Comparison of ENCODE assay signal across 8 cellular contexts in the genomic region with DNA sequence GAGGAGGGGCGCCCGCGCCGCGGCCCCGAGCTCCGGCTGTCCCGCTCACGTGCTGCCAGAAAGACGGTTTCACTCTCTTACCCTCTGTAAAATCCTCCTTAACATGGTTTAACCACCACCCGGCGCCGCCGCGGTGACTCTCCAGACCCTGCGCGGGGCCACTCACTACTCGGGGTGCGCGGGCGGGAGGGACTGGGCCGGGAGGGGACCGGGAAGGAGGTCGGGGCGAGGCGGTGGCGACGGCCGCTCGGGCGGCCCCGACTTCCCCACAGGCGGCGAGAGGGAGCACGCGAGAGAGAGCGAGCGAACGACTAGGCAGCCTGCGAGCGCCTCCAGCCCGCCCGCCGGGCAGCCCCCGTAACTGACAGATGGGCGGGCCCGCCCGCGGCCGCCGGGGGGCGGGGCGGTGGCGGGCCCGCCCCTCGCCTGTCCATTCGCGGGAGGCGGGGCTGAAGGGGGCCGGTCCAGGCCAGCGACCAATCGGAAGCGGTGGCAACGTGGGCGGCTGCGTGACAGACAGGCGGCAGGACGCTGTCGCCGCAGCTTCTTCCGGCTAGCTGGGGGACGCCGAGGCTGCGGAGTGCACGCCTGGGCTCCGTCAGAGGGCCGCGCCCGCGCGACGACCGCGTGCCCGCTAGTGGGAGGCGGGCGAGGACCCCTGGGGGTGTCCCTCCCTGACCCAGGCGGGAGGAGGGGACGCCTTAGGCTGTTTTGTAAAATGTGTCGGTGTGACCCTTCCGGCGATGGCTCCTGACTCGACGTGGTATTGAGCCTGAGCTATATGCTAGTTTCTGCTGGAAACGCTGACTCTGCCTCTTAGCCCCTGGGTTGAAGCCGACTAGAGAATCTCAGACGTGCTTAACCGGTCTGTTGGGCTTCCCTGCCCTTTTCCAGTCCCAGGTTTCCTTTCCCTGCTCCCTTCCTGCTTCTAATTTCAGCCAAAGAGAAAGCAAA. TPM values are rescaled to one million over a fixed set of nuclear protein-coding genes. Genes with fewer than 3 reads are reported as not detected.
A peak's percentile ranks its signal among the peaks of the same experiment; 100 is the strongest.
DNase-seq lines count a peak whose midpoint lies in the region; ATAC-seq, FAIRE-seq and TF ChIP-seq lines count a peak whose summit lies in the region.

A gene (minus strand): TSS at position 334 of the 954 bp plus-strand sequence. CDS start 229 bp downstream, at position 105.

- TF ChIP-seq CTCF in Loucy (conservative IDR thresholded peaks at IDR 0.05; ENCODE audit: low read length) (peak; percentile 26; the same call in 1 of the 2 replicates), fibroblast of the aortic adventitia (IDR thresholded peaks at IDR 0.05; ENCODE audit: insufficient read depth, low read length) (peak; percentile 26), nephron progenitor cell (IDR thresholded peaks at IDR 0.05) (no peak)

- no peaks in the 10 kb centered on the region for H3K36me3 ChIP-seq in Loucy (ENCODE audit: insufficient read depth, low read length)

- no peaks in the 10 kb centered on the region for H3F3A ChIP-seq in Loucy (ENCODE audit: low read depth)

- peak; percentile 89 for ATAC-seq in stimulated activated naive CD8-positive, alpha-beta T cell treated with anti-CD3 and anti-CD28 coated beads, Interleukin-15, amount 100 ng/mL, for 72 hours

- no peaks in the 10 kb centered on the region for H3K9me2 ChIP-seq in Loucy (replicated peaks; ENCODE audit: low read depth, low read length)

- no peaks in the 10 kb centered on the region for H3K9me3 ChIP-seq in Loucy (ENCODE audit: insufficient read depth, low read depth, low read length)

- H3K79me2 ChIP-seq in Loucy (ENCODE audit: insufficient read depth, low read length), result peaks cover 42% of the 10 kb centered on the region

- no peaks in the 10 kb centered on the region for H3K36me3 Mint-ChIP-seq in nephron progenitor cell (ENCODE audit: low read depth)

- no peaks in the 10 kb centered on the region for H3K9me3 Mint-ChIP-seq in nephron progenitor cell
- no peaks in the 10 kb centered on the region for H3K9me3 Mint-ChIP-seq in stimulated activated naive CD8-positive, alpha-beta T cell treated with anti-CD3 and anti-CD28 coated beads, Interleukin-15, amount 100 ng/mL, for 72 hours

- H3K27ac Mint-ChIP-seq in nephron progenitor cell, result peak within 1 kb of the TSS; percentile 94
- peak within 1 kb of the TSS; percentile 98 to 99 for H3K27ac Mint-ChIP-seq in stimulated activated naive CD8-positive, alpha-beta T cell treated with anti-CD3 and anti-CD28 coated beads, Interleukin-15, amount 100 ng/mL, for 72 hours

- H3K27me3 ChIP-seq in Loucy (ENCODE audit: insufficient read depth, low read length, poor library complexity, severe bottlenecking), result no peaks in the 10 kb centered on the region

- no peaks in the 10 kb centered on the region for H3K27me3 Mint-ChIP-seq in nephron progenitor cell (ENCODE audit: low read depth, poor library complexity)
- no peaks in the 10 kb centered on the region for H3K27me3 Mint-ChIP-seq in stimulated activated naive CD8-positive, alpha-beta T cell treated with anti-CD3 and anti-CD28 coated beads, Interleukin-15, amount 100 ng/mL, for 72 hours

- peak within 1 kb of the TSS; percentile 85 for H3K4me3 Mint-ChIP-seq in nephron progenitor cell
- peak within 1 kb of the TSS; percentile 90 for H3K4me3 Mint-ChIP-seq in stimulated activated naive CD8-positive, alpha-beta T cell treated with anti-CD3 and anti-CD28 coated beads, Interleukin-15, amount 100 ng/mL, for 72 hours

- peak; percentile 57 for FAIRE-seq in H54 (lab: Jason Lieb, UNC)

- peak within 1 kb of the TSS; percentile 88 for H3K9ac ChIP-seq in Loucy (ENCODE audit: low read depth, low read length, poor library complexity, severe bottlenecking)

- peak; percentile 97 for DNase-seq in ELR (ENCODE audit: low read depth)
- DNase-seq in H54 (ENCODE audit: insufficient read length, low spot score), result peak; percentile 91
- DNase-seq in activated effector memory CD4-positive, alpha-beta T cell treated with Interleukin-2 at 50 U/mL for 16 hours, result peak; percentile 94
- peak; percentile 92 for DNase-seq in fibroblast of the aortic adventitia (ENCODE audit: low read depth)
- DNase-seq in nephron progenitor cell, result peak; percentile 95
- peak; percentile 95 to 97 for DNase-seq in stimulated activated naive CD8-positive, alpha-beta T cell treated with anti-CD3 and anti-CD28 coated beads, Interleukin-15, amount 100 ng/mL, for 72 hours

- peaks cover 40% of the 10 kb centered on the region for H3K4me1 Mint-ChIP-seq in nephron progenitor cell
- peaks cover 35% of the 10 kb centered on the region for H3K4me1 Mint-ChIP-seq in stimulated activated naive CD8-positive, alpha-beta T cell treated with anti-CD3 and anti-CD28 coated beads, Interleukin-15, amount 100 ng/mL, for 72 hours

- peaks cover 28% of the 10 kb centered on the region for H4K20me1 ChIP-seq in Loucy (ENCODE audit: insufficient read depth, low read length, poor library complexity, severe bottlenecking)

- peak; percentile 83 for TF ChIP-seq POLR2A in H54 (IDR thresholded peaks at IDR 0.05; ENCODE audit: low read depth, low read length)
- TF ChIP-seq POLR2A in Raji (IDR thresholded peaks at IDR 0.05; ENCODE audit: insufficient read depth, low read depth, low read length), result peak; percentile 93

- peak within 1 kb of the TSS; percentile 93 for H3K4me2 ChIP-seq in Loucy (ENCODE audit: low read depth, low read length, poor library complexity, severe bottlenecking)

- H3K4me1 ChIP-seq in Loucy (ENCODE audit: insufficient read depth, low read length, poor library complexity, severe bottlenecking), result peaks cover 39% of the 10 kb centered on the region

- peak within 1 kb of the TSS; percentile 88 for H2AFZ ChIP-seq in Loucy (ENCODE audit: low read length)

- peak within 1 kb of the TSS; percentile 80 for H3K4me3 ChIP-seq in Loucy (ENCODE audit: low read length, poor library complexity, severe bottlenecking)
- peak within 1 kb of the TSS; percentile 82 for H3K4me3 ChIP-seq in fibroblast of the aortic adventitia (ENCODE audit: low read depth, low read length)

RNA-seq across cellular contexts. Expression of the gene that starts here (rescaled TPM):
- 30.9 and 42.3 TPM in 2 replicates for total RNA-seq in fibroblast of the aortic adventitia (ENCODE audit: low replicate concordance)

Comparison
In these comparisons a context has a peak if more than half of its experiments do, and no peak if none do; other contexts are left out.
1. Peak in every context shown above with its lines: DNase-seq, ATAC-seq and H3K4me3 ChIP-seq.